In genomic region chr17:38324732-38325131, GRCh38 we compare ENCODE assay signal across 28 cellular contexts. TPM values are rescaled to one million over a fixed set of nuclear protein-coding genes. Genes with fewer than 3 reads are reported as not detected.
DNase-seq lines count a peak whose midpoint lies in the region; ATAC-seq and TF ChIP-seq lines count a peak whose summit lies in the region.
"Had no signal": no experiment of that assay in that cellular context is flagged by ENCODE, and none has a peak within 500 bp of the region (broad histone marks: within the 10 kb centered on the region; RNA-seq: fewer than 3 reads in every experiment).

No MANE protein-coding gene starts in this region.

- peaks cover 23% of the 10 kb centered on the region for H3K36me3 Mint-ChIP-seq in nephron progenitor cell (ENCODE audit: low read depth)

- no peak for TF ChIP-seq POLR2A in testis (IDR thresholded peaks at IDR 0.05)

- no peak overlapping the region for H3K4me3 ChIP-seq in testis
- no peak overlapping the region for H3K4me3 ChIP-seq in coronary artery
- H3K4me3 ChIP-seq: left lung, MG63, PC-9, SJCRH30 had no signal

- H3K4me1 Mint-ChIP-seq in nephron progenitor cell = peaks cover 47% of the 10 kb centered on the region

- H3K27me3 ChIP-seq in testis = no peaks in the 10 kb centered on the region
- H3K27me3 ChIP-seq: brain microvascular endothelial cell, left lung, MG63, SJCRH30 had no signal

- peak; percentile 22 for DNase-seq in activated effector memory CD4-positive, alpha-beta T cell treated with anti-CD3 and anti-CD28 coated beads, Interleukin-2, amount 50 U/mL, for 16 hours
- DNase-seq in activated effector memory CD4-positive, alpha-beta T cell treated with Interleukin-2 at 50 U/mL for 16 hours = no peak
- DNase-seq in nephron progenitor cell (no peak), testis (no peak), coronary artery (ENCODE audit: low spot score) (no peak), left ventricle myocardium superior (no peak)
- DNase-seq in activated CD4-positive, CD25-positive, alpha-beta regulatory T cell treated with anti-CD3 and anti-CD28 coated beads, Interleukin-2, amount 50 U/mL, for 72 hours = no peak
- DNase-seq: 8988T; activated CD8-positive, alpha-beta memory T cell treated with anti-CD3 and anti-CD28 coated beads for 24 hours; activated T-cell treated with anti-CD3 and anti-CD28 coated beads, Interleukin-2, amount 50 U/mL, for 72 hours; brain microvascular endothelial cell; dermis blood vessel endothelial cell; DMS 273 treated with DMSO at 0.1 percent for 48 hours; GDM1; GOT3; left lung; MG63; NCI-H1436 treated with DMSO at 0.1 percent for 48 hours; PC-9; SJCRH30; stimulated activated naive CD8-positive, alpha-beta T cell treated with anti-CD3 and anti-CD28 coated beads, Interleukin-15, Interleukin-2, amounts not matched to agents 100 U/mL and 50 U/mL, for 24 hours; T-helper 9 cell had no signal

- H3K27me3 Mint-ChIP-seq in nephron progenitor cell (ENCODE audit: low read depth, poor library complexity) = peaks cover 8% of the 10 kb centered on the region
- H3K27me3 Mint-ChIP-seq: activated naive CD8-positive, alpha-beta T cell had no signal

- H3K27ac ChIP-seq in cingulate gyrus (ENCODE audit: low read depth, low read length) (peak overlapping the region; percentile 88), testis (peak overlapping the region; percentile 13 to 59), coronary artery (no peak overlapping the region)
- H3K27ac ChIP-seq: brain microvascular endothelial cell, left lung, PC-9, SJCRH30 had no signal

- no peak for ATAC-seq in left ventricle myocardium superior
- ATAC-seq: activated CD4-positive, CD25-positive, alpha-beta regulatory T cell treated with anti-CD3 and anti-CD28 coated beads, Interleukin-2, amount 50 U/mL, for 24 hours; left lung; stimulated activated naive CD8-positive, alpha-beta T cell treated with anti-CD3 and anti-CD28 coated beads, Interleukin-15, Interleukin-2, amounts not matched to agents 100 U/mL and 50 U/mL, for 24 hours had no signal

- H3K27ac Mint-ChIP-seq in nephron progenitor cell = peak overlapping the region; percentile 43
- H3K27ac Mint-ChIP-seq: activated naive CD8-positive, alpha-beta T cell; activated T-cell treated with anti-CD3 and anti-CD28 coated beads, Interleukin-2, amount 50 U/mL, for 72 hours had no signal

- intact Hi-C loops in testis (cut with DNase I; ENCODE audit: low total_unique reads) = no loop called here
- intact Hi-C loops in left ventricle myocardium superior (cut with micrococcal nuclease) = no loop called here

- TF ChIP-seq CTCF in nephron progenitor cell (IDR thresholded peaks at IDR 0.05) = no peak
- TF ChIP-seq CTCF in testis (IDR thresholded peaks at IDR 0.05) = no peak
- no peak for TF ChIP-seq CTCF in coronary artery (IDR thresholded peaks at IDR 0.05)

- peaks cover 27% of the 10 kb centered on the region for H3K4me1 ChIP-seq in testis
- H3K4me1 ChIP-seq: SJCRH30 had no signal

- no peaks in the 10 kb centered on the region for H3K9me3 Mint-ChIP-seq in nephron progenitor cell
- H3K9me3 Mint-ChIP-seq: activated T-cell treated with anti-CD3 and anti-CD28 coated beads, Interleukin-2, amount 50 U/mL, for 72 hours had no signal

- H3K4me3 Mint-ChIP-seq in nephron progenitor cell = no peak overlapping the region
- H3K4me3 Mint-ChIP-seq: activated naive CD8-positive, alpha-beta T cell had no signal

- WGBS in testis, 2 donors = 69 to 88% methylated on average over 2 of the region's 2 CpGs

- H3K36me3 ChIP-seq in testis (ENCODE audit: low read depth, missing control alignments) = no peaks in the 10 kb centered on the region

- no peaks in the 10 kb centered on the region for H3K9me3 ChIP-seq in testis
- H3K9me3 ChIP-seq: left lung, MG63, SJCRH30 had no signal

RNA-seq across cellular contexts. Expression of gene GPR179, which starts 19.0 kb away (rescaled TPM):
- total RNA-seq in testis (1 to 10 TPM in 1 of 2 donors, under 1 TPM in 1; 0.93 to 1.3 TPM), left ventricle myocardium superior (not detected)
- polyA plus RNA-seq in testis (ENCODE audit: insufficient read depth, low read depth, low replicate concordance) = 0.61 TPM
- total RNA-seq: dermis blood vessel endothelial cell, epithelial cell of proximal tubule, omental fat pad, SJCRH30 had no signal
- polyA plus RNA-seq: BJ had no signal

RNA-seq across cellular contexts. Expression of gene SOCS7, which starts 26.9 kb away (rescaled TPM):
- total RNA-seq in testis (100 to 1,000 TPM in 1 of 2 donors, 10 to 100 TPM in 1; 74.9 to 132 TPM), left ventricle myocardium superior (15.2 TPM)
- polyA plus RNA-seq in testis (ENCODE audit: insufficient read depth, low read depth, low replicate concordance) = 132 TPM

RNA-seq across cellular contexts. Expression of gene MRPL45, which starts 27.8 kb away (rescaled TPM):
- total RNA-seq in testis = 10 to 100 TPM; 13.9 to 18.5 TPM
- polyA plus RNA-seq in testis (ENCODE audit: insufficient read depth, low read depth, low replicate concordance) = 26.1 TPM
- total RNA-seq in left ventricle myocardium superior = 39.5 TPM

Comparison
In these comparisons a context has a peak if more than half of its experiments do, and no peak if none do; other contexts are left out.
1. H3K27ac ChIP-seq: peak in cingulate gyrus (single experiment) and testis (2 of 2); none in coronary artery (0 of 2).